ENCODE assay signal across 1 cellular context in genomic region chr2:219512524-219513216, GRCh38.
TF ChIP-seq lines count a peak whose summit lies in the region.

No MANE protein-coding gene starts in this region.

TF ChIP-seq in HepG2, 621 proteins besides CTCF, POLR2A, EP300 and RAD21 (continued from another document and continues in another):
- TF ChIP-seq AFF4 (CRISPR knock-in tag; IDR thresholded peaks at IDR 0.05): no peak
- no peak for TF ChIP-seq XRCC5 (optimal IDR thresholded peaks at IDR 0.05; ENCODE audit: low read length)
- TF ChIP-seq ZBTB43 (CRISPR knock-in tag; conservative IDR thresholded peaks at IDR 0.05): no peak
- no peak for TF ChIP-seq ZNF691 (CRISPR knock-in tag; IDR thresholded peaks at IDR 0.05; ENCODE audit: borderline replicate concordance, low read depth)
- no peak for TF ChIP-seq ZFP1 (CRISPR knock-in tag; IDR thresholded peaks at IDR 0.05)
- no peak for TF ChIP-seq ZC3H13 (CRISPR knock-in tag; IDR thresholded peaks at IDR 0.05)
- TF ChIP-seq THAP11 (CRISPR knock-in tag; IDR thresholded peaks at IDR 0.05): peak; percentile 43; the same call in 1 of the 2 replicates
- no peak for TF ChIP-seq ZNF589 (CRISPR knock-in tag; conservative IDR thresholded peaks at IDR 0.05)
- TF ChIP-seq MYC (CRISPR knock-in tag; IDR thresholded peaks at IDR 0.05; ENCODE audit: borderline replicate concordance): peak; percentile 37; the same call in 1 of the 2 replicates
- no peak for TF ChIP-seq ZNF337 (CRISPR knock-in tag; IDR thresholded peaks at IDR 0.05; ENCODE audit: borderline replicate concordance, low read depth)
- no peak for TF ChIP-seq TFE3 (CRISPR knock-in tag; IDR thresholded peaks at IDR 0.05)
- TF ChIP-seq SMYD3 (CRISPR knock-in tag; IDR thresholded peaks at IDR 0.05): no peak
- TF ChIP-seq SNAPC4 (CRISPR knock-in tag; IDR thresholded peaks at IDR 0.05): no peak
- TF ChIP-seq ZNF747 (CRISPR knock-in tag; IDR thresholded peaks at IDR 0.05; ENCODE audit: borderline replicate concordance): no peak
- TF ChIP-seq ZNF430 (CRISPR knock-in tag; IDR thresholded peaks at IDR 0.05): no peak
- TF ChIP-seq BATF2 (CRISPR knock-in tag; IDR thresholded peaks at IDR 0.05): no peak
- TF ChIP-seq ZBTB37 (CRISPR knock-in tag; IDR thresholded peaks at IDR 0.05): no peak
- TF ChIP-seq ARID3A (IDR thresholded peaks at IDR 0.05; ENCODE audit: low read depth, low read length): no peak
- no peak for TF ChIP-seq ZSCAN20 (CRISPR knock-in tag; IDR thresholded peaks at IDR 0.05; ENCODE audit: borderline replicate concordance)
- TF ChIP-seq DZIP1 (CRISPR knock-in tag; IDR thresholded peaks at IDR 0.05): no peak
- no peak for TF ChIP-seq ZNF260 (CRISPR knock-in tag; IDR thresholded peaks at IDR 0.05; ENCODE audit: borderline replicate concordance, low read depth)
- TF ChIP-seq ZNF792 (CRISPR knock-in tag; IDR thresholded peaks at IDR 0.05): no peak
- TF ChIP-seq ZNF124 (CRISPR knock-in tag; IDR thresholded peaks at IDR 0.05): no peak
- no peak for TF ChIP-seq ZKSCAN1 (IDR thresholded peaks at IDR 0.05; ENCODE audit: low read length)
- TF ChIP-seq ZNF629 (CRISPR knock-in tag; conservative IDR thresholded peaks at IDR 0.05): no peak
- TF ChIP-seq ZNF18 (CRISPR knock-in tag; IDR thresholded peaks at IDR 0.05; ENCODE audit: insufficient replicate concordance): no peak
- no peak for TF ChIP-seq ESRRA (CRISPR knock-in tag; IDR thresholded peaks at IDR 0.05; ENCODE audit: low read depth)
- TF ChIP-seq ATF3 (CRISPR knock-in tag; IDR thresholded peaks at IDR 0.05): no peak
- no peak for TF ChIP-seq IKZF1 (IDR thresholded peaks at IDR 0.05)
